Comparison of ENCODE assay signal across 8 cellular contexts in genomic region chr21:39183272-39184049, GRCh38. TPM values are rescaled to one million over a fixed set of nuclear protein-coding genes. Genes with fewer than 3 reads are reported as not detected.
DNase-seq lines count a peak whose midpoint lies in the region; ATAC-seq and TF ChIP-seq lines count a peak whose summit lies in the region.

A gene with protein sequence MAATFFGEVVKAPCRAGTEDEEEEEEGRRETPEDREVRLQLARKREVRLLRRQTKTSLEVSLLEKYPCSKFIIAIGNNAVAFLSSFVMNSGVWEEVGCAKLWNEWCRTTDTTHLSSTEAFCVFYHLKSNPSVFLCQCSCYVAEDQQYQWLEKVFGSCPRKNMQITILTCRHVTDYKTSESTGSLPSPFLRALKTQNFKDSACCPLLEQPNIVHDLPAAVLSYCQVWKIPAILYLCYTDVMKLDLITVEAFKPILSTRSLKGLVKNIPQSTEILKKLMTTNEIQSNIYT (minus strand): TSS chr21:39183451. CDS start chr21:39183385, 66 bp downstream.

- peak within 1 kb of the TSS; percentile 90 for H3K4me2 ChIP-seq in SK-N-SH

- H3K36me3 ChIP-seq in SK-N-SH (replicated peaks in 1 of 2; ENCODE audit: control insufficient read depth in 1 of 2, insufficient read depth in 2 of 2, low read length in 1 of 2) (peaks cover 16 to 26% of the 10 kb centered on the region in 2 experiments), gastroesophageal sphincter (peaks cover 0 to 14% of the 10 kb centered on the region in 2 donors), neutrophil (no peaks in the 10 kb centered on the region)

- no peaks in the 10 kb centered on the region for H4K20me1 ChIP-seq in SK-N-SH (ENCODE audit: insufficient read depth)

- WGBS in SK-N-SH (ENCODE audit: low lambda C conversion rate): 0% methylated on average over 33 of the region's 76 CpGs
- WGBS in gastroesophageal sphincter (ENCODE audit: low coverage in 1 of 2), 2 donors: 0% methylated on average over 3 of the region's 76 CpGs; no CpG with 5 or more reads in 1 of the 2 donors

- ATAC-seq in HG02610 (IDR thresholded peaks at IDR 0.05; ENCODE audit: unreplicated experiment) (peak; percentile 89), gastroesophageal sphincter (peak; percentile 97)

- peak; percentile 91 for DNase-seq in GM10248 (ENCODE audit: extremely low spot score)
- peak; percentile 96 for DNase-seq in NCI-H1092 (lab: John Stamatoyannopoulos, UW)
- peak; percentile 94 for DNase-seq in SK-N-SH
- DNase-seq in activated naive CD4-positive, alpha-beta T cell treated with anti-CD3 and anti-CD28 coated beads, Interleukin-2, amount 50 U/mL, for 16 hours: peak; percentile 97

- TF ChIP-seq POLR2A in gastroesophageal sphincter (IDR thresholded peaks at IDR 0.05): peak; percentile 74 to 86

- TF ChIP-seq RAD21 in SK-N-SH (IDR thresholded peaks at IDR 0.05; ENCODE audit: low read length): no peak

- H3K4me1 ChIP-seq in SK-N-SH (ENCODE audit: control insufficient read depth in 1 of 2, insufficient read depth in 2 of 2, low read depth in 1 of 2, low read length in 1 of 2) (peaks cover 0 to 11% of the 10 kb centered on the region in 2 experiments; a peak in 3 of 4 replicates), gastroesophageal sphincter (peaks cover 0 to 34% (median 7%) of the 10 kb centered on the region in 3 donors), neutrophil (ENCODE audit: control insufficient read depth in 1 of 2, insufficient read depth in 1 of 2, low read depth in 1 of 2, low read length in 1 of 2) (peaks cover 22 to 24% of the 10 kb centered on the region in 2 experiments)

- no peaks in the 10 kb centered on the region for H3K9me2 ChIP-seq in SK-N-SH

- H3K27me3 ChIP-seq in SK-N-SH (ENCODE audit: insufficient read depth): no peaks in the 10 kb centered on the region
- no peaks in the 10 kb centered on the region for H3K27me3 ChIP-seq in gastroesophageal sphincter
- H3K27me3 ChIP-seq in neutrophil: no peaks in the 10 kb centered on the region

- H3K27ac ChIP-seq in SK-N-SH (ENCODE audit: low read depth in 2 of 2, low read length in 1 of 2) (peak within 1 kb of the TSS; percentile 76 to 87), gastroesophageal sphincter (peak within 1 kb of the TSS; percentile 54 to 95 (median 91)), neutrophil (peak within 1 kb of the TSS; percentile 94)

- peak within 1 kb of the TSS; percentile 75 to 93 for H3K4me3 ChIP-seq in SK-N-SH (ENCODE audit: low read depth in 2 of 2, low read length in 1 of 2)
- peak within 1 kb of the TSS; percentile 76 to 85 for H3K4me3 ChIP-seq in gastroesophageal sphincter
- peak within 1 kb of the TSS; percentile 78 to 85 for H3K4me3 ChIP-seq in neutrophil (ENCODE audit: low read depth in 1 of 2, low read length in 1 of 2)

- CTCF ChIA-PET in GM10248 (lab: Yijun Ruan, JAX) (interaction anchor here (0.6 to 1.4 kb wide), 3 partner anchors 11 to 204 kb away, joined by 3 to 6 read pairs (median 3); a partner anchor contains a TSS), SK-N-SH (lab: Yijun Ruan, JAX) (interaction anchor here (0.6 to 2.9 kb wide), 5 partner anchors 17 to 204 kb away, joined by 3 to 9 read pairs (median 3); partner anchors contain the start of gene BRWD1)

- peaks cover 8% of the 10 kb centered on the region for H3F3A ChIP-seq in SK-N-SH (replicated peaks; ENCODE audit: insufficient read depth)

- TF ChIP-seq EP300 in SK-N-SH (IDR thresholded peaks at IDR 0.05; ENCODE audit: borderline replicate concordance in 1 of 2, low read depth in 1 of 2, low read length in 1 of 2) (no peak), gastroesophageal sphincter (IDR thresholded peaks at IDR 0.05) (no peak)

- POLR2A ChIA-PET in GM10248 (lab: Yijun Ruan, JAX) (interaction anchor here (0.5 to 1.4 kb wide), 3 partner anchors 35 to 165 kb away, joined by 3 to 6 read pairs (median 6); partner anchors contain the start of gene HMGN1), SK-N-SH (lab: Yijun Ruan, JAX) (interaction anchor here (0.8 to 1.4 kb wide), 7 partner anchors 10 to 204 kb away, joined by 3 to 10 read pairs (median 3); partner anchors contain the start of gene HMGN1)

- TF ChIP-seq CTCF in GM10248 (IDR thresholded peaks at IDR 0.05; ENCODE audit: control extremely low read depth, extremely low read depth, low read depth, missing control alignments) (no peak), SK-N-SH (IDR thresholded peaks at IDR 0.05) (no peak), gastroesophageal sphincter (IDR thresholded peaks at IDR 0.05) (no peak), neutrophil (IDR thresholded peaks at IDR 0.05) (peak; percentile 26), subcutaneous adipose tissue (IDR thresholded peaks at IDR 0.05; ENCODE audit: low read depth) (no peak)

- peak within 1 kb of the TSS; percentile 77; the same call in 1 of the 2 replicates for H2AFZ ChIP-seq in SK-N-SH (ENCODE audit: low read depth)

- peak within 1 kb of the TSS; percentile 93 for H3K9ac ChIP-seq in SK-N-SH

- no peaks in the 10 kb centered on the region for H3K9me3 ChIP-seq in SK-N-SH
- H3K9me3 ChIP-seq in gastroesophageal sphincter: no peaks in the 10 kb centered on the region
- no peaks in the 10 kb centered on the region for H3K9me3 ChIP-seq in neutrophil

- peaks cover 37% of the 10 kb centered on the region for H3K79me2 ChIP-seq in SK-N-SH (ENCODE audit: insufficient read depth)

TF ChIP-seq in SK-N-SH, 30 proteins besides CTCF, POLR2A, EP300 and RAD21:
- TF ChIP-seq SIN3A (IDR thresholded peaks at IDR 0.05; ENCODE audit: borderline replicate concordance, low read depth, low read length) (peak; percentile 88; the same call in 1 of the 2 replicates), TCF12 (IDR thresholded peaks at IDR 0.05) (no peak), USF1 (IDR thresholded peaks at IDR 0.05; ENCODE audit: borderline replicate concordance, low read depth) (peak; percentile 56; the same call in 1 of the 2 replicates), NFIC (IDR thresholded peaks at IDR 0.05; ENCODE audit: borderline replicate concordance) (no peak), NRF1 (IDR thresholded peaks at IDR 0.05; ENCODE audit: low read depth, low read length) (peak; percentile 64), MXI1 (IDR thresholded peaks at IDR 0.05; ENCODE audit: low read depth, low read length) (peak; percentile 88), YY1 (IDR thresholded peaks at IDR 0.05; ENCODE audit: low read depth) (peak; percentile 71), CHD2 (IDR thresholded peaks at IDR 0.05; ENCODE audit: low read length, partially characterized antibody) (peak; percentile 93), TAF1 (IDR thresholded peaks at IDR 0.05; ENCODE audit: borderline replicate concordance, low read depth, low read length) (peak; percentile 69; the same call in 1 of the 2 replicates), MEF2A (IDR thresholded peaks at IDR 0.05; ENCODE audit: borderline replicate concordance, low read depth) (no peak), POLR2AphosphoS5 (IDR thresholded peaks at IDR 0.05; ENCODE audit: low read depth, low read length) (peak; percentile 66), USF2 (IDR thresholded peaks at IDR 0.05; ENCODE audit: borderline replicate concordance, low read depth, low read length) (0 out of 2 replicates have a peak, but pooled peaks have one; percentile 9), FOXM1 (IDR thresholded peaks at IDR 0.05; ENCODE audit: low read depth) (no peak), GABPA (IDR thresholded peaks at IDR 0.05; ENCODE audit: low read depth) (peak; percentile 49)
- TF ChIP-seq, protein P1, sequence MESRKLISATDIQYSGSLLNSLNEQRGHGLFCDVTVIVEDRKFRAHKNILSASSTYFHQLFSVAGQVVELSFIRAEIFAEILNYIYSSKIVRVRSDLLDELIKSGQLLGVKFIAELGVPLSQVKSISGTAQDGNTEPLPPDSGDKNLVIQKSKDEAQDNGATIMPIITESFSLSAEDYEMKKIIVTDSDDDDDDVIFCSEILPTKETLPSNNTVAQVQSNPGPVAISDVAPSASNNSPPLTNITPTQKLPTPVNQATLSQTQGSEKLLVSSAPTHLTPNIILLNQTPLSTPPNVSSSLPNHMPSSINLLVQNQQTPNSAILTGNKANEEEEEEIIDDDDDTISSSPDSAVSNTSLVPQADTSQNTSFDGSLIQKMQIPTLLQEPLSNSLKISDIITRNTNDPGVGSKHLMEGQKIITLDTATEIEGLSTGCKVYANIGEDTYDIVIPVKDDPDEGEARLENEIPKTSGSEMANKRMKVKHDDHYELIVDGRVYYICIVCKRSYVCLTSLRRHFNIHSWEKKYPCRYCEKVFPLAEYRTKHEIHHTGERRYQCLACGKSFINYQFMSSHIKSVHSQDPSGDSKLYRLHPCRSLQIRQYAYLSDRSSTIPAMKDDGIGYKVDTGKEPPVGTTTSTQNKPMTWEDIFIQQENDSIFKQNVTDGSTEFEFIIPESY (IDR thresholded peaks at IDR 0.05; ENCODE audit: borderline replicate concordance, low read depth): peak; percentile 88; the same call in 1 of the 2 replicates

RNA-seq across cellular contexts. Expression of the gene that starts here (rescaled TPM):
- 39.2 and 39.6 TPM in 2 replicates for polyA plus RNA-seq in SK-N-SH (2012; rRNA removed)
- 51.7 and 60.5 TPM in 2 replicates for polyA plus RNA-seq in SK-N-SH (2012; cell fraction: cytosol; rRNA removed)
- 14.9 and 31.1 TPM in 2 replicates for polyA plus RNA-seq in SK-N-SH (2012; cell fraction: nucleus; rRNA removed)
- total RNA-seq in gastroesophageal sphincter: 10 to 100 TPM; 19.0 to 33.7 (median 30.4) TPM
- total RNA-seq in subcutaneous adipose tissue: 10 to 100 TPM in 3 of 4 donors, 1 to 10 TPM in 1; 8.9 to 40.6 (median 21.0) TPM

Comparison
In these comparisons a context has a peak if more than half of its experiments do, and no peak if none do; other contexts are left out.
1. Peak in every context shown above with its lines: DNase-seq, ATAC-seq, H3K4me3 ChIP-seq and H3K27ac ChIP-seq.